In genomic region chr10:92184977-92185376, GRCh38 we compare ENCODE assay signal across 17 cellular contexts.
"Had no signal": no experiment of that assay in that cellular context is flagged by ENCODE, and none has a peak within 500 bp of the region (broad histone marks: within the 10 kb centered on the region; RNA-seq: fewer than 3 reads in every experiment).

No MANE protein-coding gene starts in this region.

- H3K36me3 ChIP-seq: pancreas, thyroid gland had no signal

- ATAC-seq: activated naive CD8-positive, alpha-beta T cell treated with anti-CD3 and anti-CD28 coated beads, Interleukin-2, amount 50 U/mL, for 24 hours; gastroesophageal sphincter; naive thymus-derived CD4-positive, alpha-beta T cell; stimulated activated naive B cell treated with anti-CD40 and anti-IgM and Interleukin-4, amounts not matched to agents 10 μg/mL and 1 μg/mL and 100 μg/mL, for 72 hours had no signal

- H3K27me3 ChIP-seq: gastroesophageal sphincter, pancreas, thyroid gland had no signal

- H3K9me3 ChIP-seq: gastroesophageal sphincter, pancreas, thyroid gland had no signal

- H3K4me3 ChIP-seq: gastroesophageal sphincter, pancreas, skin epidermis, thyroid gland had no signal

- H3K4me1 ChIP-seq: thyroid gland had no signal

- DNase-seq: activated B cell treated with CpG ODN at 0.5 μM for 24 hours; activated CD4-positive, alpha-beta T cell treated with anti-CD3 and anti-CD28 coated beads, Interleukin-2, amount 10 ng/mL, durations not matched to agents 7 days and 5 days; activated CD8-positive, alpha-beta memory T cell treated with anti-CD3 and anti-CD28 coated beads for 24 hours; activated naive CD4-positive, alpha-beta T cell; activated naive CD8-positive, alpha-beta T cell treated with anti-CD3 and anti-CD28 coated beads, Interleukin-2, amount 50 U/mL, for 24 hours; aorta; endodermal cell; mammary epithelial cell; naive thymus-derived CD4-positive, alpha-beta T cell; pancreas; stimulated activated CD4-positive, alpha-beta T cell treated with anti-CD3 and anti-CD28 coated beads, Interleukin-15, amount 100 ng/mL, for 24 hours; stimulated activated CD4-positive, alpha-beta T cell treated with anti-CD3 and anti-CD28 coated beads, Interleukin-4, amount 100 ng/mL, for 1 hour; stimulated activated naive B cell treated with anti-CD40 and anti-IgM and Interleukin-4, amounts not matched to agents 10 μg/mL and 1 μg/mL and 100 μg/mL, for 72 hours; T-helper 2 cell; thyroid gland had no signal

- H3K27ac ChIP-seq: gastroesophageal sphincter, pancreas, skin epidermis had no signal
